29 cellular contexts compared by ENCODE assay signal in the genomic region with DNA sequence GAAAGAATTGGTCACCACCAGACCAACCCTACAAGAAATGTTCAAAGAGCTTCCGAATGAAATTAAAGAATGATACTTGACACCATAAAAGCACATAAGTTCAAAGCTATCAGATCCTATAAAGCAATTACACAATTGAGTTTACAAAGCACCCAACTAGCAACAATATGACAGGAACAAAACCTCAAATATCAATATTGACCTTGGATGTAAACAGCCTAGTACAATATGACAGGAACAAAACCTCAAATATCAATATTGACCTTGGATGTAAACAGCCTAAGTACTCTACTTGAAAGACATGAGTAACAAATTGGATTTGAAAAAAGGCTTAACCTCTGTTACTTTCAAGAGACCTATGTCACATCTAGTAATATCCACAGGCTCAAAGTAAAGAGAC.
"Had no signal": no experiment of that assay in that cellular context is flagged by ENCODE, and none has a peak within 500 bp of the region (broad histone marks: within the 10 kb centered on the region; RNA-seq: fewer than 3 reads in every experiment).

No MANE protein-coding gene starts in this region.

- FAIRE-seq: small intestine had no signal

- H3K27ac Mint-ChIP-seq: activated CD8-positive, alpha-beta T cell treated with anti-CD3 and anti-CD28 coated beads for 36 hours; activated naive CD4-positive, alpha-beta T cell treated with anti-CD3 and anti-CD28 coated beads, Interleukin-2, amount 50 U/mL, for 24 hours; activated naive CD8-positive, alpha-beta T cell treated with anti-CD3 and anti-CD28 coated beads, Interleukin-2, amount 50 U/mL, for 24 hours; activated T-helper 2 cell treated with anti-CD3 and anti-CD28 coated beads, Interferon-gamma antibody, Interleukin-2, Interleukin-4, amounts not matched to agents 10 μg/mL and 5 μg/mL and 100 μg/mL, durations not matched to agents 14 hours and 24 hours and 36 hours; nephron progenitor cell; progenitor cell of endocrine pancreas; stimulated activated effector memory CD8-positive, alpha-beta T cell treated with anti-CD3 and anti-CD28 coated beads, Interleukin-12 subunit alpha, Interleukin-12 subunit beta, amount 100 ng/mL, for 72 hours; stimulated activated naive CD8-positive, alpha-beta T cell treated with anti-CD3 and anti-CD28 coated beads, Interleukin-15, amount 100 ng/mL, for 72 hours had no signal

- H3K27me3 ChIP-seq: breast epithelium, heart right ventricle, ovary, sigmoid colon, thyroid gland, upper lobe of left lung, vagina had no signal

- H3K27me3 Mint-ChIP-seq: activated CD8-positive, alpha-beta T cell treated with anti-CD3 and anti-CD28 coated beads for 36 hours; activated naive CD4-positive, alpha-beta T cell treated with anti-CD3 and anti-CD28 coated beads, Interleukin-2, amount 50 U/mL, for 24 hours; activated naive CD8-positive, alpha-beta T cell treated with anti-CD3 and anti-CD28 coated beads, Interleukin-2, amount 50 U/mL, for 24 hours; stimulated activated naive CD8-positive, alpha-beta T cell treated with anti-CD3 and anti-CD28 coated beads, Interleukin-15, amount 100 ng/mL, for 72 hours had no signal

- H3K27ac ChIP-seq: breast epithelium, heart right ventricle, ovary, sigmoid colon, thyroid gland, upper lobe of left lung, vagina had no signal

- DNase-seq: activated CD4-positive, alpha-beta T cell treated with anti-CD3 and anti-CD28 coated beads for 1 hour; activated CD4-positive, alpha-beta T cell treated with anti-CD3 and anti-CD28 coated beads, Interleukin-2, amount 50 U/mL, for 1 hour; activated CD8-positive, alpha-beta T cell treated with anti-CD3 and anti-CD28 coated beads for 36 hours; activated naive CD8-positive, alpha-beta T cell treated with anti-CD3 and anti-CD28 coated beads, Interleukin-2, amount 50 U/mL, for 24 hours; activated T-cell treated with anti-CD3 and anti-CD28 coated beads, Interleukin-2, amount 50 U/mL, for 48 hours; amygdala; central memory CD4-positive, alpha-beta T cell; foreskin fibroblast; heart right ventricle; nephron progenitor cell; ovary; retina; sigmoid colon; small intestine; stimulated activated CD4-positive, alpha-beta T cell treated with anti-CD3 and anti-CD28 coated beads, Interleukin-4, amount 100 ng/mL, for 24 hours; stimulated activated naive CD8-positive, alpha-beta T cell treated with anti-CD3 and anti-CD28 coated beads, Interleukin-15, amount 100 ng/mL, for 72 hours; substantia nigra; T1000; thyroid gland; upper lobe of left lung had no signal

- H3K4me3 Mint-ChIP-seq: activated CD8-positive, alpha-beta T cell treated with anti-CD3 and anti-CD28 coated beads for 36 hours; activated naive CD4-positive, alpha-beta T cell treated with anti-CD3 and anti-CD28 coated beads, Interleukin-2, amount 50 U/mL, for 24 hours; activated naive CD8-positive, alpha-beta T cell treated with anti-CD3 and anti-CD28 coated beads, Interleukin-2, amount 50 U/mL, for 24 hours; nephron progenitor cell; stimulated activated effector memory CD8-positive, alpha-beta T cell treated with anti-CD3 and anti-CD28 coated beads, Interleukin-12 subunit alpha, Interleukin-12 subunit beta, amount 100 ng/mL, for 72 hours; stimulated activated naive CD8-positive, alpha-beta T cell treated with anti-CD3 and anti-CD28 coated beads, Interleukin-15, amount 100 ng/mL, for 72 hours had no signal

- ATAC-seq: activated CD8-positive, alpha-beta T cell treated with anti-CD3 and anti-CD28 coated beads for 36 hours; activated naive CD8-positive, alpha-beta T cell treated with anti-CD3 and anti-CD28 coated beads, Interleukin-2, amount 50 U/mL, for 24 hours; esophagus mucosa; heart right ventricle; left lobe of liver; stimulated activated effector memory CD8-positive, alpha-beta T cell treated with anti-CD3 and anti-CD28 coated beads, Interleukin-12 subunit alpha, Interleukin-12 subunit beta, amount 100 ng/mL, for 72 hours; stimulated activated naive CD8-positive, alpha-beta T cell treated with anti-CD3 and anti-CD28 coated beads, Interleukin-15, amount 100 ng/mL, for 72 hours had no signal

- H3K4me1 Mint-ChIP-seq: activated naive CD4-positive, alpha-beta T cell treated with anti-CD3 and anti-CD28 coated beads, Interleukin-2, amount 50 U/mL, for 24 hours; activated naive CD8-positive, alpha-beta T cell treated with anti-CD3 and anti-CD28 coated beads, Interleukin-2, amount 50 U/mL, for 24 hours; nephron progenitor cell; stimulated activated effector memory CD8-positive, alpha-beta T cell treated with anti-CD3 and anti-CD28 coated beads, Interleukin-12 subunit alpha, Interleukin-12 subunit beta, amount 100 ng/mL, for 72 hours; stimulated activated naive CD8-positive, alpha-beta T cell treated with anti-CD3 and anti-CD28 coated beads, Interleukin-15, amount 100 ng/mL, for 72 hours had no signal

- H3K36me3 ChIP-seq: breast epithelium, heart right ventricle, ovary, sigmoid colon, thyroid gland, upper lobe of left lung, vagina had no signal

- H3K9me3 ChIP-seq: ovary, thyroid gland, vagina had no signal

- H3K36me3 Mint-ChIP-seq: activated naive CD4-positive, alpha-beta T cell treated with anti-CD3 and anti-CD28 coated beads, Interleukin-2, amount 50 U/mL, for 24 hours; stimulated activated effector memory CD8-positive, alpha-beta T cell treated with anti-CD3 and anti-CD28 coated beads, Interleukin-12 subunit alpha, Interleukin-12 subunit beta, amount 100 ng/mL, for 72 hours had no signal

- H3K4me3 ChIP-seq: breast epithelium, heart right ventricle, lung, ovary, sigmoid colon, thyroid gland, upper lobe of left lung, vagina had no signal

- H3K4me1 ChIP-seq: breast epithelium, heart right ventricle, sigmoid colon, thyroid gland, upper lobe of left lung, vagina had no signal
